ENCODE assay signal across 14 cellular contexts in the genomic region with DNA sequence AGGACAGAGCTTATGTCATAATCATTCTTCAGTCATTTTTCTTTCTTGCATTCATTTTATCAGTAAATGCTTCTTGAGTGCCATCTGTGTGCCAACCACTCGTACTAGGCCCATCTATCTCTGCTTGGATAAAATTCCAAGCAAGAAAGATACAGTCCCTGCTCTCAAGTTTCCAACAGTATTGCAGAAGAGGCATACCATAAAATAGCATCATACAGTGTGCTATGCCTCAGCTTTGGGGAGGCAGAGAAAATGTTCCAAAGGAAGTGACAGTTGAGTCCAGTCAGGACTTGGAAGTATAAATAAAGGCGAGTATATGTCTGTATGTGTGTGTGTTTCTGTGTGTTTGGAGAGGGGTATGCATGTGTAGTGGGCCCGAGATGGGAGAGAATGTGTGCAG.
"Had no signal": no experiment of that assay in that cellular context is flagged by ENCODE, and none has a peak within 500 bp of the region (broad histone marks: within the 10 kb centered on the region; RNA-seq: fewer than 3 reads in every experiment).

No MANE protein-coding gene starts in this region.

- H3K9me3 Mint-ChIP-seq: activated naive CD4-positive, alpha-beta T cell treated with anti-CD3 and anti-CD28 coated beads, Interleukin-2, amount 50 U/mL, for 72 hours; activated T-cell treated with anti-CD3 and anti-CD28 coated beads, Interleukin-2, amount 50 U/mL, for 24 hours; stimulated activated memory B cell treated with anti-CD40 and anti-IgM and Interleukin-4, amounts not matched to agents 10 μg/mL and 1 μg/mL and 100 μg/mL, for 72 hours had no signal

- H3K9me3 ChIP-seq: right atrium auricular region, tibial artery, vagina had no signal

- ATAC-seq: activated CD4-positive, CD25-positive, alpha-beta regulatory T cell treated with anti-CD3 and anti-CD28 coated beads, Interleukin-2, amount 50 U/mL, for 24 hours; activated CD8-positive, alpha-beta memory T cell treated with anti-CD3 and anti-CD28 coated beads, Interleukin-2, amount 10 ng/mL, durations not matched to agents 7 days and 5 days; activated naive CD4-positive, alpha-beta T cell treated with anti-CD3 and anti-CD28 coated beads, Interleukin-2, amount 50 U/mL, for 72 hours; stimulated activated memory B cell treated with anti-CD40 and anti-IgM and Interleukin-4, amounts not matched to agents 10 μg/mL and 1 μg/mL and 100 μg/mL, for 72 hours had no signal

- H3K36me3 Mint-ChIP-seq: activated naive CD4-positive, alpha-beta T cell treated with anti-CD3 and anti-CD28 coated beads, Interleukin-2, amount 50 U/mL, for 72 hours had no signal

- H3K4me3 ChIP-seq: right atrium auricular region, tibial artery, vagina had no signal

- H3K27ac Mint-ChIP-seq: activated CD8-positive, alpha-beta memory T cell treated with anti-CD3 and anti-CD28 coated beads, Interleukin-2, amount 10 ng/mL, durations not matched to agents 7 days and 5 days; activated naive CD4-positive, alpha-beta T cell treated with anti-CD3 and anti-CD28 coated beads, Interleukin-2, amount 50 U/mL, for 72 hours; activated T-cell treated with anti-CD3 and anti-CD28 coated beads, Interleukin-2, amount 50 U/mL, for 24 hours; stimulated activated memory B cell treated with anti-CD40 and anti-IgM and Interleukin-4, amounts not matched to agents 10 μg/mL and 1 μg/mL and 100 μg/mL, for 72 hours; T-helper 2 cell treated with Interferon-gamma antibody and Interleukin-4, amounts not matched to agents 5 μg/mL and 100 μg/mL, for 36 hours had no signal

- H3K4me3 Mint-ChIP-seq: activated CD8-positive, alpha-beta memory T cell treated with anti-CD3 and anti-CD28 coated beads, Interleukin-2, amount 10 ng/mL, durations not matched to agents 7 days and 5 days; activated T-cell treated with anti-CD3 and anti-CD28 coated beads, Interleukin-2, amount 50 U/mL, for 24 hours; stimulated activated memory B cell treated with anti-CD40 and anti-IgM and Interleukin-4, amounts not matched to agents 10 μg/mL and 1 μg/mL and 100 μg/mL, for 72 hours; T-helper 2 cell treated with Interferon-gamma antibody and Interleukin-4, amounts not matched to agents 5 μg/mL and 100 μg/mL, for 36 hours had no signal

- H3K27ac ChIP-seq: right atrium auricular region, tibial artery, vagina had no signal

- H3K27me3 ChIP-seq: right atrium auricular region, tibial artery, vagina had no signal

- DNase-seq: activated CD4-positive, alpha-beta T cell treated with anti-CD3 and anti-CD28 coated beads, Interleukin-2, amount 50 U/mL, for 48 hours; activated CD8-positive, alpha-beta memory T cell treated with anti-CD3 and anti-CD28 coated beads, Interleukin-2, amount 10 ng/mL, durations not matched to agents 7 days and 5 days; activated effector memory CD4-positive, alpha-beta T cell treated with Interleukin-2 at 50 U/mL for 16 hours; activated T-cell treated with anti-CD3 and anti-CD28 coated beads, Interleukin-2, amount 50 U/mL, for 24 hours; effector CD4-positive, alpha-beta T cell; hypothalamus; midbrain; tibial artery had no signal

- H3K36me3 ChIP-seq: right atrium auricular region, tibial artery, vagina had no signal

- H3K27me3 Mint-ChIP-seq: activated CD8-positive, alpha-beta memory T cell treated with anti-CD3 and anti-CD28 coated beads, Interleukin-2, amount 10 ng/mL, durations not matched to agents 7 days and 5 days; activated T-cell treated with anti-CD3 and anti-CD28 coated beads, Interleukin-2, amount 50 U/mL, for 24 hours; stimulated activated memory B cell treated with anti-CD40 and anti-IgM and Interleukin-4, amounts not matched to agents 10 μg/mL and 1 μg/mL and 100 μg/mL, for 72 hours had no signal
